9 cellular contexts compared by ENCODE assay signal in genomic region chr2:119517433-119517832, GRCh38. TPM values are rescaled to one million over a fixed set of nuclear protein-coding genes. Genes with fewer than 3 reads are reported as not detected.
DNase-seq lines count a peak whose midpoint lies in the region; ATAC-seq, FAIRE-seq and TF ChIP-seq lines count a peak whose summit lies in the region.
"Had no signal": no experiment of that assay in that cellular context is flagged by ENCODE, and none has a peak within 500 bp of the region (broad histone marks: within the 10 kb centered on the region; RNA-seq: fewer than 3 reads in every experiment).

No MANE protein-coding gene starts in this region.

- no peaks in the 10 kb centered on the region for H3K4me1 Mint-ChIP-seq in astrocyte (ENCODE audit: low read depth, unreplicated experiment)
- no peaks in the 10 kb centered on the region for H3K4me1 Mint-ChIP-seq in stimulated activated memory B cell treated with anti-CD40 and anti-IgM and Interleukin-4, amounts not matched to agents 10 μg/mL and 1 μg/mL and 100 μg/mL, for 72 hours

- H3K4me3 ChIP-seq in astrocyte (ENCODE audit: insufficient read depth, low read depth, low read length) = no peak overlapping the region

- peak; percentile 87 for ATAC-seq in GM21390 (IDR thresholded peaks at IDR 0.05; ENCODE audit: unreplicated experiment)
- ATAC-seq in stimulated activated memory B cell treated with anti-CD40 and anti-IgM and Interleukin-4, amounts not matched to agents 10 μg/mL and 1 μg/mL and 100 μg/mL, for 72 hours = peak; percentile 56

- no peak overlapping the region for H3K4me2 ChIP-seq in astrocyte (ENCODE audit: low read length)

- H2AFZ ChIP-seq in astrocyte (ENCODE audit: low read depth, low read length) = no peak overlapping the region

- H3K9me3 Mint-ChIP-seq in astrocyte (ENCODE audit: unreplicated experiment) = peaks cover 11% of the 10 kb centered on the region
- H3K9me3 Mint-ChIP-seq in stimulated activated memory B cell treated with anti-CD40 and anti-IgM and Interleukin-4, amounts not matched to agents 10 μg/mL and 1 μg/mL and 100 μg/mL, for 72 hours = no peaks in the 10 kb centered on the region

- no peaks in the 10 kb centered on the region for H4K20me1 ChIP-seq in astrocyte (ENCODE audit: insufficient read depth, low read length)

- H3K4me3 Mint-ChIP-seq in astrocyte (ENCODE audit: unreplicated experiment) = no peak overlapping the region
- H3K4me3 Mint-ChIP-seq in stimulated activated memory B cell treated with anti-CD40 and anti-IgM and Interleukin-4, amounts not matched to agents 10 μg/mL and 1 μg/mL and 100 μg/mL, for 72 hours = no peak overlapping the region
- H3K4me3 Mint-ChIP-seq: activated naive CD8-positive, alpha-beta T cell had no signal

- H3K9ac ChIP-seq in astrocyte (ENCODE audit: low read length) = no peak overlapping the region

- no peaks in the 10 kb centered on the region for H3K36me3 ChIP-seq in astrocyte (ENCODE audit: insufficient read depth, low read length)

- H3K36me3 Mint-ChIP-seq in astrocyte (ENCODE audit: low read depth, unreplicated experiment) = peaks cover 3% of the 10 kb centered on the region
- H3K36me3 Mint-ChIP-seq in stimulated activated memory B cell treated with anti-CD40 and anti-IgM and Interleukin-4, amounts not matched to agents 10 μg/mL and 1 μg/mL and 100 μg/mL, for 72 hours = no peaks in the 10 kb centered on the region
- H3K36me3 Mint-ChIP-seq: activated naive CD8-positive, alpha-beta T cell had no signal

- no peak overlapping the region for H3K27ac ChIP-seq in astrocyte (ENCODE audit: low read depth, low read length)

- FAIRE-seq in astrocyte (lab: Jason Lieb, UNC) = no peak

- no peak overlapping the region for H3K27ac Mint-ChIP-seq in astrocyte (ENCODE audit: unreplicated experiment)
- no peak overlapping the region for H3K27ac Mint-ChIP-seq in stimulated activated memory B cell treated with anti-CD40 and anti-IgM and Interleukin-4, amounts not matched to agents 10 μg/mL and 1 μg/mL and 100 μg/mL, for 72 hours
- H3K27ac Mint-ChIP-seq: activated naive CD8-positive, alpha-beta T cell had no signal

- no peaks in the 10 kb centered on the region for H3K9me3 ChIP-seq in astrocyte (ENCODE audit: insufficient read depth, low read depth, low read length)

- peaks cover 52% of the 10 kb centered on the region for H3K27me3 Mint-ChIP-seq in astrocyte (ENCODE audit: low read depth, unreplicated experiment)
- peaks cover 48% of the 10 kb centered on the region for H3K27me3 Mint-ChIP-seq in stimulated activated memory B cell treated with anti-CD40 and anti-IgM and Interleukin-4, amounts not matched to agents 10 μg/mL and 1 μg/mL and 100 μg/mL, for 72 hours

- H3K27me3 ChIP-seq in astrocyte (ENCODE audit: insufficient read depth, low read length) = peaks cover 2% of the 10 kb centered on the region

- no peaks in the 10 kb centered on the region for H3K79me2 ChIP-seq in astrocyte (ENCODE audit: insufficient read depth, low read length)

- DNase-seq in GM04503 (ENCODE audit: low read depth) = peak; percentile 2
- DNase-seq in HPDE6-E6E7 (ENCODE audit: extremely low spot score) = peak; percentile 32
- peak; percentile 8 for DNase-seq in RKO (ENCODE audit: low spot score)
- peak; percentile 12 for DNase-seq in astrocyte (ENCODE audit: low read depth)
- peak; percentile 39 for DNase-seq in kidney glomerular epithelial cell (lab: John Stamatoyannopoulos, UW)
- DNase-seq in mesenteric fat pad (ENCODE audit: low spot score) = no peak

- TF ChIP-seq CTCF in astrocyte (IDR thresholded peaks at IDR 0.05; ENCODE audit: insufficient read depth, low read depth, low read length) = peak; percentile 45

- H3K4me1 ChIP-seq in astrocyte (ENCODE audit: insufficient read depth, low read length) = no peaks in the 10 kb centered on the region

RNA-seq across cellular contexts. Expression of gene SCTR, which starts 6.8 kb away (rescaled TPM):
- total RNA-seq in astrocyte = not detected in 2 replicates
- total RNA-seq in mesenteric fat pad = not detected

RNA-seq across cellular contexts. Expression of gene CFAP221, which starts 26.8 kb away (rescaled TPM):
- 0.29 and 0.61 TPM in 2 replicates for total RNA-seq in astrocyte
- total RNA-seq in mesenteric fat pad = 2.3 TPM
